Comparison of ENCODE assay signal across 9 cellular contexts in the genomic region with DNA sequence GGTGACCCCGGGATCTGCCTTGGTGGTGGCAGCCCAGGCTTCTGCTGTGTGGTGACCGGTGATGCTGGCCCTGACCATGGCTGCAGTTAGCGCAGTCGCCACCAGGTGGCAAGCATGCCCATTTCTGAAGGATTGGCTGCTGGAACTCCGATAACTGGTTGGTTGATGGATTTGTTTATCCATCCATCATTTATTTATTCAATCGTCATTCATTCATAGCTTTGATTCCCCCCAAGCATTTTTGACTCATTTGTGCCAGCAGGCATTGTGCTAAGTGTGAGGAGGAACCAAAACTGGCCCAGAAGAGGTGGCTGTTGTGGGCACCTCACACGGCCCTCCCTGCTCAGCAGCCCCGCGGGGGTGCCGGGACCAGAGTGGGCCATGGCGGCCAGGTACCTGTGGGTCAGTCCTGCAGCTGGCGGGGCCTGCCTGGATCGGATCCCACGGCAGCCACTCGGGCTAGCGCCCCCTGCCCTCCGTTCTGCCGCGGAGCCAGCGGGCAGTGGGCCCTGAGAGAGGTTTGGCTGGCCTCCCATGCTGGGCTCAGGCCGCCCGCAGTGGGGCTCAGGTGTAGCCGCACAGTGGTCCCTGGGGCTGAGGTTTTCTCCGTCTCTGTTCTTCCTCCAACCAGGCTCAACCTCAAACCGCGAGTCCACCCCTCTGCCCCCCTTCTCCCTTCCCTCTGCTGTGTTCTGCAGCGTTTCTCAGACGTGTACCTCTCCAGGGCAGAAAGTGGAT. TPM values are rescaled to one million over a fixed set of nuclear protein-coding genes. Genes with fewer than 3 reads are reported as not detected.
DNase-seq lines count a peak whose midpoint lies in the region; ATAC-seq and TF ChIP-seq lines count a peak whose summit lies in the region.
"Had no signal": no experiment of that assay in that cellular context is flagged by ENCODE, and none has a peak within 500 bp of the region (broad histone marks: within the 10 kb centered on the region; RNA-seq: fewer than 3 reads in every experiment).

No MANE protein-coding gene starts in this region.

- TSS peak; percentile 98 for BruUV-seq in Calu3 (replicated peaks; lab: Mats Ljungman, UMichigan)

- ATAC-seq in RWPE2 (ENCODE audit: low read depth) (peak; percentile 37), omental fat pad (ENCODE audit: low FRiP score) (peak; percentile 49), HG02678 (IDR thresholded peaks at IDR 0.05; ENCODE audit: unreplicated experiment) (no peak)

- H3K36me3 Mint-ChIP-seq in Calu3 (ENCODE audit: insufficient read depth, unreplicated experiment) = peaks cover 34% of the 10 kb centered on the region

- peak overlapping the region; percentile 85 for H3K27ac Mint-ChIP-seq in Calu3 (ENCODE audit: unreplicated experiment)
- H3K27ac Mint-ChIP-seq: dendritic cell treated with granulocyte-macrophage colony-stimulating factor and Interleukin-4, amounts not matched to agents 40 ng/mL and 50 ng/mL, for 4 days had no signal

- H3K36me3 ChIP-seq in HUES6 (ENCODE audit: control insufficient read depth, insufficient read depth, low read length) = no peaks in the 10 kb centered on the region
- no peaks in the 10 kb centered on the region for H3K36me3 ChIP-seq in RWPE2 (ENCODE audit: low read depth)

- H3K9me3 ChIP-seq in HUES6 (ENCODE audit: control insufficient read depth, insufficient read depth, low read depth, low read length) (peaks cover 15% of the 10 kb centered on the region), RWPE2 (ENCODE audit: severe bottlenecking) (no peaks in the 10 kb centered on the region)

- DNase-seq in Calu3 = peak; percentile 98
- DNase-seq in RWPE2 (ENCODE audit: low spot score) = no peak
- peak; percentile 93 for DNase-seq in activated effector memory CD4-positive, alpha-beta T cell treated with anti-CD3 and anti-CD28 coated beads, Interleukin-2, amount 50 U/mL, for 16 hours
- peak; percentile 77 for DNase-seq in foreskin melanocyte
- peak; percentile 96 for DNase-seq in omental fat pad (ENCODE audit: low spot score)
- peak in 45 of 49 donors; percentile 9 to 92 (median 56) for DNase-seq in substantia nigra (lab: John Stamatoyannopoulos, UW)

- H3K27me3 Mint-ChIP-seq in Calu3 (ENCODE audit: unreplicated experiment) = no peaks in the 10 kb centered on the region

- H3K9ac ChIP-seq in HUES6 (ENCODE audit: low read length) = no peak overlapping the region

- H3K4me3 ChIP-seq in HUES6 (ENCODE audit: low read depth, low read length) = peak overlapping the region; percentile 17; the same call in 1 of the 2 replicates
- peak overlapping the region; percentile 23 for H3K4me3 ChIP-seq in RWPE2 (ENCODE audit: severe bottlenecking)

- intact Hi-C loops in Calu3 (cut with micrococcal nuclease; ENCODE audit: unreplicated experiment) = loop anchor here (1.0 kb wide), 3 partner anchors 28 to 60 kb away; no protein-coding TSS in a partner anchor

- TF ChIP-seq CTCF in Calu3 (IDR thresholded peaks at IDR 0.05; ENCODE audit: unreplicated experiment) = peak; percentile 99
- TF ChIP-seq CTCF in RWPE2 (IDR thresholded peaks at IDR 0.05; ENCODE audit: poor library complexity, severe bottlenecking) = peak; percentile 95
- TF ChIP-seq CTCF in omental fat pad (IDR thresholded peaks at IDR 0.05) = peak in 2 of 3 donors; percentile 88 to 96

- H3K4me1 Mint-ChIP-seq in Calu3 (ENCODE audit: low read depth, unreplicated experiment) = peaks cover 42% of the 10 kb centered on the region

- H3K27ac ChIP-seq in HUES6 (ENCODE audit: low read depth, low read length) (no peak overlapping the region), RWPE2 (ENCODE audit: poor library complexity, severe bottlenecking) (peak overlapping the region; percentile 99), substantia nigra (ENCODE audit: low read depth, low read length, poor library complexity, severe bottlenecking) (no peak overlapping the region)

- H3K4me3 Mint-ChIP-seq in Calu3 (ENCODE audit: low read depth, unreplicated experiment) = peak overlapping the region; percentile 68
- H3K4me3 Mint-ChIP-seq: dendritic cell treated with granulocyte-macrophage colony-stimulating factor and Interleukin-4, amounts not matched to agents 40 ng/mL and 50 ng/mL, for 4 days had no signal

- CTCF ChIA-PET in Calu3 (lab: Charles Lee) = interaction anchor here (0.6 to 5.7 kb wide), 18 partner anchors 8 to 392 kb away, joined by 3 to 142 read pairs (median 4); a partner anchor contains a TSS

- H3K27me3 ChIP-seq in HUES6 (ENCODE audit: control insufficient read depth, insufficient read depth, low read length) (no peaks in the 10 kb centered on the region), RWPE2 (ENCODE audit: insufficient read depth, poor library complexity, severe bottlenecking) (no peaks in the 10 kb centered on the region)

- H3K9me3 Mint-ChIP-seq in Calu3 (ENCODE audit: low read depth, unreplicated experiment) = no peaks in the 10 kb centered on the region
- H3K9me3 Mint-ChIP-seq: dendritic cell treated with granulocyte-macrophage colony-stimulating factor and Interleukin-4, amounts not matched to agents 40 ng/mL and 50 ng/mL, for 4 days had no signal

- peaks cover 18% of the 10 kb centered on the region for H3K4me1 ChIP-seq in HUES6 (ENCODE audit: control insufficient read depth, insufficient read depth, low read length)
- peaks cover 27% of the 10 kb centered on the region for H3K4me1 ChIP-seq in RWPE2 (ENCODE audit: insufficient read depth, poor library complexity, severe bottlenecking)

RNA-seq across cellular contexts. Expression of a gene that starts 28.8 kb away (rescaled TPM):
- 539 and 709 TPM in 2 replicates for total RNA-seq in Calu3 (2022)
- 10 to 100 TPM; 28.5 to 99.8 (median 41.2) TPM for total RNA-seq in omental fat pad

RNA-seq across cellular contexts. Expression of a gene that starts 32.0 kb away (rescaled TPM):
- total RNA-seq in Calu3 (2022) (not detected in 2 replicates), omental fat pad (under 1 TPM in 1 of 4 donors, not detected in 3; 0.28 TPM)

RNA-seq across cellular contexts. Expression of a gene that starts 58.1 kb away (rescaled TPM):
- 2.4 and 2.5 TPM in 2 replicates for total RNA-seq in Calu3 (2022)
- total RNA-seq in omental fat pad = under 1 TPM in 1 of 4 donors, not detected in 3; 0.37 TPM
